ENCODE assay signal across 21 cellular contexts in genomic region chr4:137360701-137361213, GRCh38.
"Had no signal": no experiment of that assay in that cellular context is flagged by ENCODE, and none has a peak within 500 bp of the region (broad histone marks: within the 10 kb centered on the region; RNA-seq: fewer than 3 reads in every experiment).

No MANE protein-coding gene starts in this region.

- H3K4me3 ChIP-seq: body of pancreas, lung, ovary, psoas muscle, right lobe of liver, stomach, upper lobe of left lung had no signal

- H3K4me3 Mint-ChIP-seq: activated CD4-positive, alpha-beta memory T cell treated with anti-CD3 and anti-CD28 coated beads for 36 hours; activated CD8-positive, alpha-beta memory T cell treated with anti-CD3 and anti-CD28 coated beads, Interleukin-2, amount 10 ng/mL, durations not matched to agents 7 days and 5 days; activated naive CD8-positive, alpha-beta T cell treated with anti-CD3 and anti-CD28 coated beads, Interleukin-2, amount 10 ng/mL, durations not matched to agents 7 days and 5 days; central memory CD8-positive, alpha-beta T cell; naive B cell; stimulated activated effector memory CD8-positive, alpha-beta T cell treated with anti-CD3 and anti-CD28 coated beads, Interleukin-12 subunit alpha, Interleukin-12 subunit beta, amount 100 ng/mL, for 72 hours had no signal

- H3K4me1 Mint-ChIP-seq: activated CD8-positive, alpha-beta memory T cell treated with anti-CD3 and anti-CD28 coated beads, Interleukin-2, amount 10 ng/mL, durations not matched to agents 7 days and 5 days; activated naive CD8-positive, alpha-beta T cell treated with anti-CD3 and anti-CD28 coated beads, Interleukin-2, amount 10 ng/mL, durations not matched to agents 7 days and 5 days; central memory CD8-positive, alpha-beta T cell; naive B cell; stimulated activated effector memory CD8-positive, alpha-beta T cell treated with anti-CD3 and anti-CD28 coated beads, Interleukin-12 subunit alpha, Interleukin-12 subunit beta, amount 100 ng/mL, for 72 hours had no signal

- H3K36me3 ChIP-seq: ovary, right lobe of liver, stomach, upper lobe of left lung had no signal

- H3K36me3 Mint-ChIP-seq: activated CD4-positive, alpha-beta memory T cell treated with anti-CD3 and anti-CD28 coated beads for 36 hours; activated CD8-positive, alpha-beta memory T cell treated with anti-CD3 and anti-CD28 coated beads, Interleukin-2, amount 10 ng/mL, durations not matched to agents 7 days and 5 days; activated naive CD8-positive, alpha-beta T cell treated with anti-CD3 and anti-CD28 coated beads, Interleukin-2, amount 10 ng/mL, durations not matched to agents 7 days and 5 days; naive B cell; stimulated activated effector memory CD8-positive, alpha-beta T cell treated with anti-CD3 and anti-CD28 coated beads, Interleukin-12 subunit alpha, Interleukin-12 subunit beta, amount 100 ng/mL, for 72 hours had no signal

- H3K4me1 ChIP-seq: body of pancreas, psoas muscle, right lobe of liver, upper lobe of left lung had no signal

- ATAC-seq: activated CD8-positive, alpha-beta memory T cell treated with anti-CD3 and anti-CD28 coated beads, Interleukin-2, amount 10 ng/mL, durations not matched to agents 7 days and 5 days; body of pancreas; esophagus mucosa; psoas muscle; right lobe of liver; stimulated activated effector memory CD8-positive, alpha-beta T cell treated with anti-CD3 and anti-CD28 coated beads, Interleukin-12 subunit alpha, Interleukin-12 subunit beta, amount 100 ng/mL, for 72 hours had no signal

- H3K27me3 ChIP-seq: body of pancreas, ovary, right lobe of liver, stomach, upper lobe of left lung had no signal

- H3K27ac ChIP-seq: body of pancreas, ovary, psoas muscle, right lobe of liver, stomach, upper lobe of left lung had no signal

- H3K27me3 Mint-ChIP-seq: activated CD4-positive, alpha-beta memory T cell treated with anti-CD3 and anti-CD28 coated beads for 36 hours; activated CD8-positive, alpha-beta memory T cell treated with anti-CD3 and anti-CD28 coated beads, Interleukin-2, amount 10 ng/mL, durations not matched to agents 7 days and 5 days; activated naive CD8-positive, alpha-beta T cell treated with anti-CD3 and anti-CD28 coated beads, Interleukin-2, amount 10 ng/mL, durations not matched to agents 7 days and 5 days; central memory CD8-positive, alpha-beta T cell; naive B cell had no signal

- H3K27ac Mint-ChIP-seq: activated CD4-positive, alpha-beta memory T cell treated with anti-CD3 and anti-CD28 coated beads for 36 hours; activated CD8-positive, alpha-beta memory T cell treated with anti-CD3 and anti-CD28 coated beads, Interleukin-2, amount 10 ng/mL, durations not matched to agents 7 days and 5 days; activated naive CD8-positive, alpha-beta T cell treated with anti-CD3 and anti-CD28 coated beads, Interleukin-2, amount 10 ng/mL, durations not matched to agents 7 days and 5 days; naive B cell; stimulated activated effector memory CD8-positive, alpha-beta T cell treated with anti-CD3 and anti-CD28 coated beads, Interleukin-12 subunit alpha, Interleukin-12 subunit beta, amount 100 ng/mL, for 72 hours had no signal

- H3K9me3 ChIP-seq: body of pancreas, ovary, psoas muscle, right lobe of liver, upper lobe of left lung had no signal

- DNase-seq: activated CD4-positive, alpha-beta memory T cell treated with anti-CD3 and anti-CD28 coated beads for 36 hours; activated CD4-positive, alpha-beta T cell treated with anti-CD3 and anti-CD28 coated beads for 4 hours; activated CD8-positive, alpha-beta memory T cell treated with anti-CD3 and anti-CD28 coated beads, Interleukin-2, amount 10 ng/mL, durations not matched to agents 7 days and 5 days; activated naive CD4-positive, alpha-beta T cell treated with Interleukin-2 at 50 U/mL for 16 hours; activated naive CD8-positive, alpha-beta T cell treated with anti-CD3 and anti-CD28 coated beads, Interleukin-2, amount 10 ng/mL, durations not matched to agents 7 days and 5 days; body of pancreas; cortex of kidney; effector CD4-positive, alpha-beta T cell; islet precursor cell; naive B cell; ovary; psoas muscle; right lobe of liver; stimulated activated CD4-positive, alpha-beta T cell treated with anti-CD3 and anti-CD28 coated beads, Interleukin-4, amount 100 ng/mL, for 24 hours; stomach; SW 1271; upper lobe of left lung had no signal
